1 cellular context compared by ENCODE assay signal in the genomic region with DNA sequence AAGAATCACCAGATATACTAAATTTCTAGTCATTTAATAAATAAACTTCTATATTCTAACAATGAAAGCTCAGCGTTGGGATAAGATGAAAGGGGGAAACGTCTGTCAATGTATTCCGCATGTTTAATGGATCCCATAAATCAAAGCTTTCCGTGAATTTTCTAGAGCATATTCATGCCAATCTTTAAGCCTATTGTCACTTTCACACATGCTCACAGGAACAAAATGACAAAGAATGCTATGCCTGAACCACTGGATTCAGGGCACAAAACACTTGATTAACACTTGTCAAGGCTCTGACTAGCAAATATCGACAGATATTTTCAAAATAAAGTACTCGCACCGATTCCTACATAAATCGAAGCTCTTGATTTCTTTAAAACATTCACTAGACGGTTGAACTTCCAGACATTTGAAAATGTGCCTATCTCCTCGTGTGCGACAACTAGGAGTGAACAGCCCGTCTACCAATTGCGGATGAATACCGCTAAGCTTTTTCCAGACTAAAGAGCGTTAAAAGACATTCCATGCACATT.
TF ChIP-seq lines count a peak whose summit lies in the region.

No MANE protein-coding gene starts in this region.

TF ChIP-seq in HepG2, 621 proteins besides CTCF, POLR2A, EP300 and RAD21:
- no peak for TF ChIP-seq RXRA (CRISPR knock-in tag; IDR thresholded peaks at IDR 0.05)
- TF ChIP-seq KMT2B (CRISPR knock-in tag; IDR thresholded peaks at IDR 0.05): 0 out of 2 replicates have a peak, but pooled peaks have one; percentile 16
- 0 out of 2 replicates have a peak, but pooled peaks have one; percentile 40 for TF ChIP-seq ATF6 (CRISPR knock-in tag; conservative IDR thresholded peaks at IDR 0.05)
- 0 out of 2 replicates have a peak, but pooled peaks have one; percentile 40 for TF ChIP-seq SMAD9 (CRISPR knock-in tag; IDR thresholded peaks at IDR 0.05)
- no peak for TF ChIP-seq NCOR1 (IDR thresholded peaks at IDR 0.05; ENCODE audit: borderline replicate concordance, low read length)
- TF ChIP-seq ZNF800 (CRISPR knock-in tag; IDR thresholded peaks at IDR 0.05): no peak; the same call in 1 of the 2 replicates
- peak in 1 of 2 experiments; percentile 13; a peak in 1 of 4 replicates for TF ChIP-seq ATF4 (CRISPR knock-in tag; IDR thresholded peaks at IDR 0.05)
- 0 out of 2 replicates have a peak, but pooled peaks have one; percentile 4 for TF ChIP-seq FOXC1 (CRISPR knock-in tag; IDR thresholded peaks at IDR 0.05; ENCODE audit: borderline replicate concordance)
- 0 out of 2 replicates have a peak, but pooled peaks have one; percentile 12 for TF ChIP-seq ZFP1 (CRISPR knock-in tag; IDR thresholded peaks at IDR 0.05)
- TF ChIP-seq, protein P1, sequence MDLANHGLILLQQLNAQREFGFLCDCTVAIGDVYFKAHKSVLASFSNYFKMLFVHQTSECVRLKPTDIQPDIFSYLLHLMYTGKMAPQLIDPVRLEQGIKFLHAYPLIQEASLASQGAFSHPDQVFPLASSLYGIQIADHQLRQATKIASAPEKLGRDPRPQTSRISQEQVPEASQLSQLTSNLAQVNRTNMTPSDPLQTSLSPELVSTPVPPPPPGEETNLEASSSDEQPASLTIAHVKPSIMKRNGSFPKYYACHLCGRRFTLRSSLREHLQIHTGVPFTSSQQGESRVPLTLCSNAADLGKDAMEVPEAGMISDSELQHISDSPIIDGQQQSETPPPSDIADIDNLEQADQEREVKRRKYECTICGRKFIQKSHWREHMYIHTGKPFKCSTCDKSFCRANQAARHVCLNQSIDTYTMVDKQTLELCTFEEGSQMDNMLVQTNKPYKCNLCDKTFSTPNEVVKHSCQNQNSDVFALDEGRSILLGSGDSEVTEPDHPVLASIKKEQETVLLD (CRISPR knock-in tag; IDR thresholded peaks at IDR 0.05; ENCODE audit: low read depth): 0 out of 2 replicates have a peak, but pooled peaks have one; percentile 12
- 0 out of 2 replicates have a peak, but pooled peaks have one; percentile 41 for TF ChIP-seq SIN3A (IDR thresholded peaks at IDR 0.05; ENCODE audit: borderline replicate concordance, low read depth, low read length)
- TF ChIP-seq HDAC6 (IDR thresholded peaks at IDR 0.05; ENCODE audit: low read depth, low read length): 0 out of 2 replicates have a peak, but pooled peaks have one; percentile 5
- TF ChIP-seq ZNF451 (CRISPR knock-in tag; IDR thresholded peaks at IDR 0.05): no peak
- TF ChIP-seq SNAPC2 (CRISPR knock-in tag; IDR thresholded peaks at IDR 0.05): 0 out of 2 replicates have a peak, but pooled peaks have one; percentile 8
- no peak for TF ChIP-seq CREB1 (IDR thresholded peaks at IDR 0.05)
- 0 out of 2 replicates have a peak, but pooled peaks have one; percentile 28 for TF ChIP-seq CREB1 (CRISPR knock-in tag; IDR thresholded peaks at IDR 0.05)
- TF ChIP-seq ZNF792 (CRISPR knock-in tag; IDR thresholded peaks at IDR 0.05): 0 out of 2 replicates have a peak, but pooled peaks have one; percentile 9
- peak; percentile 61; the same call in 1 of the 2 replicates for TF ChIP-seq MBD4 (IDR thresholded peaks at IDR 0.05; ENCODE audit: borderline replicate concordance, low read length)
- TF ChIP-seq, protein P2, sequence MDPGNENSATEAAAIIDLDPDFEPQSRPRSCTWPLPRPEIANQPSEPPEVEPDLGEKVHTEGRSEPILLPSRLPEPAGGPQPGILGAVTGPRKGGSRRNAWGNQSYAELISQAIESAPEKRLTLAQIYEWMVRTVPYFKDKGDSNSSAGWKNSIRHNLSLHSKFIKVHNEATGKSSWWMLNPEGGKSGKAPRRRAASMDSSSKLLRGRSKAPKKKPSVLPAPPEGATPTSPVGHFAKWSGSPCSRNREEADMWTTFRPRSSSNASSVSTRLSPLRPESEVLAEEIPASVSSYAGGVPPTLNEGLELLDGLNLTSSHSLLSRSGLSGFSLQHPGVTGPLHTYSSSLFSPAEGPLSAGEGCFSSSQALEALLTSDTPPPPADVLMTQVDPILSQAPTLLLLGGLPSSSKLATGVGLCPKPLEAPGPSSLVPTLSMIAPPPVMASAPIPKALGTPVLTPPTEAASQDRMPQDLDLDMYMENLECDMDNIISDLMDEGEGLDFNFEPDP (CRISPR knock-in tag; conservative IDR thresholded peaks at IDR 0.05): 0 out of 2 replicates have a peak, but pooled peaks have one; percentile 77
